Comparison of ENCODE assay signal across 9 cellular contexts in the genomic region with DNA sequence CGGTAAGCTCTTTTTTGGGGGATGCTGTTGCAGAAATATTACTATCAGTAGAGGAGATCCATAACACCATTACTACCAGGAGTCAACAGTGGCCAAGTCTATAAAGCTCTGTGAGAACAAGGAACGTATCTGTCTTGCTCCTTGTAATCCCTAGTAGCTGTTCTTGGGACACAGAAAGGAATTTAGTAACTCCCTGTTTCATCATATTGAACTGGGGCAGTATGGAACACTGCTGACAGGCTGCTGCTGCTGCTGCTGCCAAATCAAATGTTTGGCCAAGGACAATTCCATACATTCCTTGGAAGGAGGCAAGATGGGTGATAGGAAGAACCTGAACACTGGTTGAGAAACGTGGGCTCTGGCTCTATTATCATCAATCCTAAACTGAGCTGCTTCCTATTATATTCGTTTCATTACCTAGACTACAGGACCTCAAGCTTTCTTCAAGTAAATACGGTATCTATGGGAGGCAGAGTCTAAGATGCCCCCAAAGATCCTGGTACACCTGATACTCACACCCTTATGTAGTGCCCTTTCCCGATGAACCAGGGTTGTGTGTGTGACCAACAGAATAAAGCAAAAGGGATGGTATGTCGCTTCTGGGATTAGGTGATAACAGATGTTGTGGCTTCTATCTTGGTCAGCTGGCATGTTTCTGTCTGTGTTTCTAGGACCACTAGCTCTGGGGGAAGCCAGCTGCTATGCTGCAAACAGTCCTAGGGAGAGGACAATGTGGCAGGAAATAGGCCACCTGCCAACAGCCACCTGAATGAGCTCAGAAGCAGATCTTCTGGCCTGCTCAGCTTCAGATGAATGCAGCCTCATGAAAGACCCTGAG. TPM values are rescaled to one million over a fixed set of nuclear protein-coding genes. Genes with fewer than 3 reads are reported as not detected.
DNase-seq lines count a peak whose midpoint lies in the region; ATAC-seq, FAIRE-seq and TF ChIP-seq lines count a peak whose summit lies in the region.
"Had no signal": no experiment of that assay in that cellular context is flagged by ENCODE, and none has a peak within 500 bp of the region (broad histone marks: within the 10 kb centered on the region; RNA-seq: fewer than 3 reads in every experiment).

No MANE protein-coding gene starts in this region.

- intact Hi-C loops in heart right ventricle (cut with DNase I), result loop anchor here in 1 of 10 donors (10.0 kb wide), 1 partner anchor 156 kb away; no protein-coding TSS in a partner anchor

- ATAC-seq in heart right ventricle, result peak in 5 of 8 donors; percentile 36 to 63 (median 48)
- ATAC-seq in HG02840 (IDR thresholded peaks at IDR 0.05; ENCODE audit: low FRiP score, unreplicated experiment), result peak; percentile 66
- ATAC-seq in GM19397 (IDR thresholded peaks at IDR 0.05; ENCODE audit: unreplicated experiment), result no peak
- ATAC-seq: body of pancreas had no signal

- H3K9me3 ChIP-seq in heart right ventricle (peaks cover 0 to 6% (median 0%) of the 10 kb centered on the region in 11 donors), right atrium auricular region (no peaks in the 10 kb centered on the region), small intestine (ENCODE audit: control insufficient read depth, low read depth) (no peaks in the 10 kb centered on the region)
- H3K9me3 ChIP-seq in effector memory CD4-positive, alpha-beta T cell (ENCODE audit: control insufficient read depth, low read length), result no peaks in the 10 kb centered on the region
- H3K9me3 ChIP-seq: body of pancreas had no signal

- 53 to 60% methylated on average over 7 of the region's 7 CpGs for WGBS in heart right ventricle, 2 donors
- 67 to 80% (median 67%) methylated on average over 7 of the region's 7 CpGs for WGBS in small intestine, 3 donors

- no peak for DNase-seq in heart right ventricle
- no peak for DNase-seq in right atrium auricular region (ENCODE audit: low spot score)
- peak; percentile 75 for DNase-seq in NCI-H510A (lab: John Stamatoyannopoulos, UW)
- DNase-seq in effector memory CD4-positive, alpha-beta T cell, result no peak
- peak; percentile 28 for DNase-seq in small intestine
- no peak for DNase-seq in putamen (ENCODE audit: low spot score)

- H3K36me3 ChIP-seq in heart right ventricle (no peaks in the 10 kb centered on the region), right atrium auricular region (no peaks in the 10 kb centered on the region), small intestine (ENCODE audit: control insufficient read depth in 2 of 2, insufficient read depth in 2 of 2, low read length in 2 of 2) (no peaks in the 10 kb centered on the region)
- H3K36me3 ChIP-seq in effector memory CD4-positive, alpha-beta T cell (ENCODE audit: control insufficient read depth, insufficient read depth, low read length), result no peaks in the 10 kb centered on the region

- no peak for FAIRE-seq in small intestine (lab: Jason Lieb, UNC)

- H3K27me3 ChIP-seq in heart right ventricle (no peaks in the 10 kb centered on the region), right atrium auricular region (no peaks in the 10 kb centered on the region), small intestine (ENCODE audit: control insufficient read depth in 2 of 2, insufficient read depth in 2 of 2, low read length in 2 of 2) (no peaks in the 10 kb centered on the region)
- no peaks in the 10 kb centered on the region for H3K27me3 ChIP-seq in effector memory CD4-positive, alpha-beta T cell (replicated peaks; ENCODE audit: control insufficient read depth, insufficient read depth, low read length, poor library complexity, severe bottlenecking)
- H3K27me3 ChIP-seq: body of pancreas had no signal

- H3K27ac ChIP-seq in heart right ventricle (peak overlapping the region in 2 of 10 donors; percentile 31 to 35), right atrium auricular region (no peak overlapping the region), small intestine (ENCODE audit: low read depth in 1 of 2, low read length in 1 of 2) (peak overlapping the region; percentile 5 to 43)
- H3K27ac ChIP-seq in effector memory CD4-positive, alpha-beta T cell (ENCODE audit: insufficient read depth, low read length, poor library complexity, severe bottlenecking), result peak overlapping the region; percentile 32
- H3K27ac ChIP-seq: body of pancreas had no signal

- TF ChIP-seq CTCF in heart right ventricle (IDR thresholded peaks at IDR 0.05) (no peak), right atrium auricular region (IDR thresholded peaks at IDR 0.05) (no peak)

- H3K4me3 ChIP-seq in heart right ventricle, result no peak overlapping the region
- H3K4me3 ChIP-seq in right atrium auricular region, result no peak overlapping the region
- H3K4me3 ChIP-seq in effector memory CD4-positive, alpha-beta T cell (ENCODE audit: insufficient read depth, low read depth, low read length, poor library complexity, severe bottlenecking), result no peak overlapping the region
- H3K4me3 ChIP-seq in small intestine (ENCODE audit: low read depth in 1 of 2, low read length in 2 of 2), result no peak overlapping the region
- H3K4me3 ChIP-seq: body of pancreas had no signal

- H3K4me1 ChIP-seq in heart right ventricle (peaks cover 0 to 78% (median 46%) of the 10 kb centered on the region in 9 donors), right atrium auricular region (peaks cover 0 to 37% of the 10 kb centered on the region in 2 donors), small intestine (ENCODE audit: control insufficient read depth in 2 of 2, insufficient read depth in 1 of 2, low read depth in 1 of 2, low read length in 1 of 2) (peaks cover 2 to 18% of the 10 kb centered on the region in 2 donors)
- peaks cover 68% of the 10 kb centered on the region for H3K4me1 ChIP-seq in effector memory CD4-positive, alpha-beta T cell (ENCODE audit: control insufficient read depth, insufficient read depth, low read length, poor library complexity, severe bottlenecking)

RNA-seq across cellular contexts. Expression of a gene that starts 39.5 kb away (rescaled TPM):
- total RNA-seq in heart right ventricle, result 10 to 100 TPM; 16.9 to 48.1 (median 29.7) TPM
- polyA plus RNA-seq in heart right ventricle, result 10 to 100 TPM; 17.1 to 39.0 TPM
- total RNA-seq in right atrium auricular region, result 10 to 100 TPM; 31.2 to 34.9 TPM
- polyA plus RNA-seq in small intestine, result 10 to 100 TPM in 2 of 3 donors, 1 to 10 TPM in 1; 6.3 to 33.3 (median 11.9) TPM

Comparison
In these comparisons a context has a peak if more than half of its experiments do, and no peak if none do; other contexts are left out.
1. DNase-seq: peak in NCI-H510A (single experiment) and small intestine (single experiment); none in heart right ventricle (0 of 2), right atrium auricular region (single experiment), effector memory CD4-positive, alpha-beta T cell (0 of 3) and putamen (single experiment).
2. H3K27ac ChIP-seq: peak in effector memory CD4-positive, alpha-beta T cell (single experiment) and small intestine (2 of 2); none in right atrium auricular region (0 of 2).